31 cellular contexts compared by ENCODE assay signal in genomic region chr7:100578246-100579183, GRCh38. TPM values are rescaled to one million over a fixed set of nuclear protein-coding genes. Genes with fewer than 3 reads are reported as not detected.
DNase-seq lines count a peak whose midpoint lies in the region; ATAC-seq, FAIRE-seq and TF ChIP-seq lines count a peak whose summit lies in the region.
"Had no signal": no experiment of that assay in that cellular context is flagged by ENCODE, and none has a peak within 500 bp of the region (broad histone marks: within the 10 kb centered on the region; RNA-seq: fewer than 3 reads in every experiment).

No MANE protein-coding gene starts in this region.

- H3K36me3 ChIP-seq in astrocyte (ENCODE audit: insufficient read depth, low read length): peaks cover 18% of the 10 kb centered on the region
- H3K36me3 ChIP-seq in neural progenitor cell: no peaks in the 10 kb centered on the region
- H3K36me3 ChIP-seq in CD4-positive, alpha-beta memory T cell (ENCODE audit: insufficient read depth, low read length): peaks cover 78% of the 10 kb centered on the region

- H3K9me3 ChIP-seq in astrocyte (ENCODE audit: insufficient read depth, low read depth, low read length): no peaks in the 10 kb centered on the region
- H3K9me3 ChIP-seq in neural progenitor cell (ENCODE audit: low read depth): no peaks in the 10 kb centered on the region
- no peaks in the 10 kb centered on the region for H3K9me3 ChIP-seq in CD4-positive, alpha-beta memory T cell (ENCODE audit: control insufficient read depth in 1 of 2, low read length in 2 of 2)
- H3K9me3 ChIP-seq: colonic mucosa, testis, vagina had no signal

- no peak for FAIRE-seq in astrocyte (lab: Jason Lieb, UNC)
- FAIRE-seq: A204.1 had no signal

- H3F3A ChIP-seq in neural progenitor cell (ENCODE audit: low read depth): peaks cover under 1% of the 10 kb centered on the region

- H3K27ac Mint-ChIP-seq in activated naive CD8-positive, alpha-beta T cell: peak overlapping the region; percentile 16
- no peak overlapping the region for H3K27ac Mint-ChIP-seq in activated naive CD8-positive, alpha-beta T cell treated with anti-CD3 and anti-CD28 coated beads, Interleukin-2, amount 50 U/mL, for 24 hours
- peak overlapping the region; percentile 41 for H3K27ac Mint-ChIP-seq in astrocyte (ENCODE audit: unreplicated experiment)
- no peak overlapping the region for H3K27ac Mint-ChIP-seq in neural progenitor cell
- peak overlapping the region in 3 of 7 donors; percentile 47 to 66 (median 65) for H3K27ac Mint-ChIP-seq in CD4-positive, alpha-beta memory T cell
- no peak overlapping the region for H3K27ac Mint-ChIP-seq in glutamatergic neuron (ENCODE audit: unreplicated experiment)
- H3K27ac Mint-ChIP-seq: activated CD4-positive, alpha-beta memory T cell treated with anti-CD3 and anti-CD28 coated beads for 36 hours; immature natural killer cell; stimulated activated naive CD8-positive, alpha-beta T cell treated with anti-CD3 and anti-CD28 coated beads, Interleukin-15, Interleukin-2, amounts not matched to agents 100 ng/mL and 50 ng/mL, for 24 hours had no signal

- H3K9ac ChIP-seq in astrocyte (ENCODE audit: low read length) (no peak overlapping the region), neural progenitor cell (no peak overlapping the region)
- H3K9ac ChIP-seq: parathyroid adenoma had no signal

- CTCF ChIA-PET in CD4-positive, alpha-beta memory T cell (lab: Charles Lee; ENCODE audit: partially characterized antibody): interaction anchor here (0.6 to 1.5 kb wide), 5 partner anchors 10 to 112 kb away, joined by 3 to 5 read pairs (median 3); no protein-coding TSS in a partner anchor

- POLR2A ChIA-PET in CD4-positive, alpha-beta memory T cell (lab: Charles Lee; ENCODE audit: partially characterized antibody): interaction anchor here (0.8 to 2.9 kb wide), 8 partner anchors 7 to 452 kb away, joined by 3 to 20 read pairs (median 4); partner anchors contain the start of genes FBXO24, LRCH4, MBLAC1 and MOSPD3

- H4K20me1 ChIP-seq in astrocyte (ENCODE audit: insufficient read depth, low read length) (peaks cover 36% of the 10 kb centered on the region), neural progenitor cell (ENCODE audit: low read depth) (peaks cover 12% of the 10 kb centered on the region)

- no peak overlapping the region for H2AFZ ChIP-seq in astrocyte (ENCODE audit: low read depth, low read length)
- H2AFZ ChIP-seq in neural progenitor cell (replicated peaks): no peak overlapping the region
- H2AFZ ChIP-seq: parathyroid adenoma had no signal

- no peak overlapping the region for H3K4me3 Mint-ChIP-seq in activated naive CD8-positive, alpha-beta T cell
- no peak overlapping the region for H3K4me3 Mint-ChIP-seq in activated naive CD8-positive, alpha-beta T cell treated with anti-CD3 and anti-CD28 coated beads, Interleukin-2, amount 50 U/mL, for 24 hours
- H3K4me3 Mint-ChIP-seq in astrocyte (ENCODE audit: unreplicated experiment): peak overlapping the region; percentile 50
- H3K4me3 Mint-ChIP-seq in neural progenitor cell: peak overlapping the region; percentile 63
- no peak overlapping the region for H3K4me3 Mint-ChIP-seq in CD4-positive, alpha-beta memory T cell
- H3K4me3 Mint-ChIP-seq in glutamatergic neuron (ENCODE audit: unreplicated experiment): no peak overlapping the region
- H3K4me3 Mint-ChIP-seq: activated CD4-positive, alpha-beta memory T cell treated with anti-CD3 and anti-CD28 coated beads for 36 hours; CD14-positive monocyte; immature natural killer cell; stimulated activated naive CD8-positive, alpha-beta T cell treated with anti-CD3 and anti-CD28 coated beads, Interleukin-15, Interleukin-2, amounts not matched to agents 100 ng/mL and 50 ng/mL, for 24 hours had no signal

- H3K4me3 ChIP-seq in astrocyte (ENCODE audit: insufficient read depth, low read depth, low read length) (no peak overlapping the region), neural progenitor cell (no peak overlapping the region)
- no peak overlapping the region for H3K4me3 ChIP-seq in CD4-positive, alpha-beta memory T cell (ENCODE audit: low read length in 2 of 2)
- H3K4me3 ChIP-seq: colonic mucosa, testis, vagina had no signal

- no peaks in the 10 kb centered on the region for H3K9me3 Mint-ChIP-seq in activated naive CD8-positive, alpha-beta T cell (ENCODE audit: low read depth)
- no peaks in the 10 kb centered on the region for H3K9me3 Mint-ChIP-seq in activated naive CD8-positive, alpha-beta T cell treated with anti-CD3 and anti-CD28 coated beads, Interleukin-2, amount 50 U/mL, for 24 hours
- H3K9me3 Mint-ChIP-seq in astrocyte (ENCODE audit: unreplicated experiment) (no peaks in the 10 kb centered on the region), neural progenitor cell (no peaks in the 10 kb centered on the region), glutamatergic neuron (ENCODE audit: unreplicated experiment) (peaks cover 3% of the 10 kb centered on the region)
- no peaks in the 10 kb centered on the region for H3K9me3 Mint-ChIP-seq in CD4-positive, alpha-beta memory T cell
- H3K9me3 Mint-ChIP-seq: activated CD4-positive, alpha-beta memory T cell treated with anti-CD3 and anti-CD28 coated beads for 36 hours; immature natural killer cell; stimulated activated naive CD8-positive, alpha-beta T cell treated with anti-CD3 and anti-CD28 coated beads, Interleukin-15, Interleukin-2, amounts not matched to agents 100 ng/mL and 50 ng/mL, for 24 hours had no signal

- intact Hi-C loops in CD4-positive, alpha-beta memory T cell (cut with micrococcal nuclease): no loop called here

- peaks cover 7% of the 10 kb centered on the region for H3K4me1 ChIP-seq in astrocyte (ENCODE audit: insufficient read depth, low read length)
- H3K4me1 ChIP-seq in neural progenitor cell: peaks cover 2% of the 10 kb centered on the region
- H3K4me1 ChIP-seq in CD4-positive, alpha-beta memory T cell (ENCODE audit: insufficient read depth, low read length): peaks cover 31% of the 10 kb centered on the region

- H3K79me2 ChIP-seq in astrocyte (ENCODE audit: insufficient read depth, low read length) (peaks cover 29% of the 10 kb centered on the region), neural progenitor cell (ENCODE audit: low read depth) (no peaks in the 10 kb centered on the region)

- H3K27me3 ChIP-seq in astrocyte (ENCODE audit: insufficient read depth, low read length) (no peaks in the 10 kb centered on the region), neural progenitor cell (no peaks in the 10 kb centered on the region)
- H3K27me3 ChIP-seq in CD4-positive, alpha-beta memory T cell (ENCODE audit: insufficient read depth, low read length): no peaks in the 10 kb centered on the region
- H3K27me3 ChIP-seq: colonic mucosa, testis, vagina had no signal

- DNase-seq in activated naive CD8-positive, alpha-beta T cell treated with anti-CD3 and anti-CD28 coated beads, Interleukin-2, amount 50 U/mL, for 24 hours: no peak
- DNase-seq in astrocyte (ENCODE audit: low read depth) (no peak), neural progenitor cell (ENCODE audit: low spot score) (no peak), glutamatergic neuron (no peak)
- DNase-seq in CD4-positive, alpha-beta memory T cell: no peak
- DNase-seq: activated CD4-positive, alpha-beta memory T cell treated with anti-CD3 and anti-CD28 coated beads for 36 hours; activated CD4-positive, alpha-beta T cell treated with anti-CD3 and anti-CD28 coated beads for 1 hour; activated naive CD4-positive, alpha-beta T cell treated with anti-CD3 and anti-CD28 coated beads, Interleukin-2, amount 50 U/mL, for 16 hours; Calu3; colonic mucosa; DMS79; effector CD4-positive, alpha-beta T cell; GDM1; immature natural killer cell; Kasumi-1; left colon; mammary epithelial cell; NCI-H1436; NCI-H2081 treated with DMSO at 0.1 percent for 48 hours; NCI-H226; NCI-H69; PC-3; SHP77; stimulated activated CD4-positive, alpha-beta T cell treated with anti-CD3 and anti-CD28 coated beads, Interleukin-1b, Interleukin-23, amount 100 ng/mL, for 48 hours; testis had no signal

- peaks cover 21% of the 10 kb centered on the region for H3K4me1 Mint-ChIP-seq in activated naive CD8-positive, alpha-beta T cell (ENCODE audit: low read depth)
- peaks cover 15% of the 10 kb centered on the region for H3K4me1 Mint-ChIP-seq in activated naive CD8-positive, alpha-beta T cell treated with anti-CD3 and anti-CD28 coated beads, Interleukin-2, amount 50 U/mL, for 24 hours
- H3K4me1 Mint-ChIP-seq in astrocyte (ENCODE audit: low read depth, unreplicated experiment) (peaks cover 12% of the 10 kb centered on the region), neural progenitor cell (peaks cover 3% of the 10 kb centered on the region), glutamatergic neuron (ENCODE audit: low read depth, unreplicated experiment) (peaks cover 11% of the 10 kb centered on the region)
- H3K4me1 Mint-ChIP-seq in CD4-positive, alpha-beta memory T cell: peaks cover 0 to 11% (median 5%) of the 10 kb centered on the region in 4 donors

- peaks cover 2% of the 10 kb centered on the region for H3K36me3 Mint-ChIP-seq in activated naive CD8-positive, alpha-beta T cell
- peaks cover 9% of the 10 kb centered on the region for H3K36me3 Mint-ChIP-seq in activated naive CD8-positive, alpha-beta T cell treated with anti-CD3 and anti-CD28 coated beads, Interleukin-2, amount 50 U/mL, for 24 hours (ENCODE audit: low read depth)
- H3K36me3 Mint-ChIP-seq in astrocyte (ENCODE audit: low read depth, unreplicated experiment) (peaks cover 12% of the 10 kb centered on the region), neural progenitor cell (peaks cover 6% of the 10 kb centered on the region), glutamatergic neuron (ENCODE audit: unreplicated experiment) (no peaks in the 10 kb centered on the region)
- H3K36me3 Mint-ChIP-seq in CD4-positive, alpha-beta memory T cell: peaks cover 9 to 32% of the 10 kb centered on the region in 2 donors
- H3K36me3 Mint-ChIP-seq: immature natural killer cell had no signal

- H3K4me2 ChIP-seq in astrocyte (ENCODE audit: low read length): no peak overlapping the region
- H3K4me2 ChIP-seq in neural progenitor cell: no peak overlapping the region

- no peaks in the 10 kb centered on the region for H3K27me3 Mint-ChIP-seq in activated naive CD8-positive, alpha-beta T cell
- H3K27me3 Mint-ChIP-seq in activated naive CD8-positive, alpha-beta T cell treated with anti-CD3 and anti-CD28 coated beads, Interleukin-2, amount 50 U/mL, for 24 hours: no peaks in the 10 kb centered on the region
- H3K27me3 Mint-ChIP-seq in astrocyte (ENCODE audit: low read depth, unreplicated experiment) (no peaks in the 10 kb centered on the region), neural progenitor cell (ENCODE audit: insufficient read depth, low read depth) (peaks cover 3% of the 10 kb centered on the region), glutamatergic neuron (ENCODE audit: unreplicated experiment) (peaks cover 7% of the 10 kb centered on the region)
- no peaks in the 10 kb centered on the region for H3K27me3 Mint-ChIP-seq in CD4-positive, alpha-beta memory T cell
- H3K27me3 Mint-ChIP-seq: activated CD4-positive, alpha-beta memory T cell treated with anti-CD3 and anti-CD28 coated beads for 36 hours; stimulated activated naive CD8-positive, alpha-beta T cell treated with anti-CD3 and anti-CD28 coated beads, Interleukin-15, Interleukin-2, amounts not matched to agents 100 ng/mL and 50 ng/mL, for 24 hours had no signal

- TF ChIP-seq CTCF in astrocyte (IDR thresholded peaks at IDR 0.05; ENCODE audit: insufficient read depth, low read depth, low read length): no peak
- no peak for TF ChIP-seq CTCF in neural progenitor cell (IDR thresholded peaks at IDR 0.05)
- TF ChIP-seq CTCF in glutamatergic neuron (IDR thresholded peaks at IDR 0.05; ENCODE audit: partially characterized antibody, unreplicated experiment): no peak

- H3K27ac ChIP-seq in astrocyte (ENCODE audit: low read depth, low read length) (no peak overlapping the region), neural progenitor cell (no peak overlapping the region)
- no peak overlapping the region for H3K27ac ChIP-seq in CD4-positive, alpha-beta memory T cell (ENCODE audit: low read depth, low read length)
- H3K27ac ChIP-seq: colonic mucosa, parathyroid adenoma, testis, vagina had no signal

- no peak for ATAC-seq in activated naive CD8-positive, alpha-beta T cell treated with anti-CD3 and anti-CD28 coated beads, Interleukin-2, amount 50 U/mL, for 24 hours
- ATAC-seq: left colon, PC-3 had no signal

RNA-seq across cellular contexts. Expression of gene SAP25, which starts 4.8 kb away (rescaled TPM):
- total RNA-seq in astrocyte (1.4 and 1.9 TPM in 2 replicates), neural progenitor cell (ENCODE audit: low replicate concordance) (1.5 TPM in 1 of 2 replicates, not detected in the other), glutamatergic neuron (ENCODE audit: unreplicated experiment) (8.0 TPM)
- total RNA-seq in CD4-positive, alpha-beta memory T cell: 100 to 1,000 TPM; 119 to 126 TPM
- under 1 TPM in 1 of 2 donors, not detected in 1; 0.72 TPM for polyA plus RNA-seq in CD4-positive, alpha-beta memory T cell
- polyA plus RNA-seq: CD14-positive monocyte, immature natural killer cell had no signal

RNA-seq across cellular contexts. Expression of gene LRCH4, which starts 7.4 kb away (rescaled TPM):
- total RNA-seq in astrocyte (52.7 and 62.5 TPM in 2 replicates), neural progenitor cell (ENCODE audit: low replicate concordance) (4.5 and 55.9 TPM in 2 replicates), glutamatergic neuron (ENCODE audit: unreplicated experiment) (166 TPM)
- 100 to 1,000 TPM; 392 to 412 TPM for total RNA-seq in CD4-positive, alpha-beta memory T cell
- 100 to 1,000 TPM; 119 to 167 TPM for polyA plus RNA-seq in CD4-positive, alpha-beta memory T cell

RNA-seq across cellular contexts. Expression of gene FBXO24, which starts 7.6 kb away (rescaled TPM):
- total RNA-seq in astrocyte: 0.17 and 0.52 TPM in 2 replicates
- total RNA-seq in neural progenitor cell (ENCODE audit: low replicate concordance): 1.2 and 2.5 TPM in 2 replicates
- 1 to 10 TPM; 1.6 to 2.1 TPM for total RNA-seq in CD4-positive, alpha-beta memory T cell
- polyA plus RNA-seq in CD4-positive, alpha-beta memory T cell: under 1 TPM; 0.36 to 0.77 TPM
- 0.49 TPM for total RNA-seq in glutamatergic neuron (ENCODE audit: unreplicated experiment)

RNA-seq across cellular contexts. Expression of gene PCOLCE, which starts 23.6 kb away (rescaled TPM):
- total RNA-seq in astrocyte: 10.8 and 15.5 TPM in 2 replicates
- 6.6 and 8.5 TPM in 2 replicates for total RNA-seq in neural progenitor cell (ENCODE audit: low replicate concordance)
- total RNA-seq in CD4-positive, alpha-beta memory T cell: 10 to 100 TPM in 1 of 2 experiments, 1 to 10 TPM in 1; 7.2 to 10.6 TPM
- 1 to 10 TPM; 1.3 to 1.6 TPM for polyA plus RNA-seq in CD4-positive, alpha-beta memory T cell
- 33.9 TPM for total RNA-seq in glutamatergic neuron (ENCODE audit: unreplicated experiment)

RNA-seq across cellular contexts. Expression of gene MOSPD3, which starts 33.8 kb away (rescaled TPM):
- total RNA-seq in astrocyte (18.8 and 20.2 TPM in 2 replicates), neural progenitor cell (ENCODE audit: low replicate concordance) (3.0 and 11.5 TPM in 2 replicates), glutamatergic neuron (ENCODE audit: unreplicated experiment) (37.1 TPM)
- 10 to 100 TPM; 13.4 to 15.6 TPM for total RNA-seq in CD4-positive, alpha-beta memory T cell
- 10 to 100 TPM; 24.6 to 32.1 TPM for polyA plus RNA-seq in CD4-positive, alpha-beta memory T cell

Comparison
In these comparisons a context has a peak if more than half of its experiments do, and no peak if none do; other contexts are left out.
1. H3K27ac Mint-ChIP-seq: peak in activated naive CD8-positive, alpha-beta T cell (single experiment) and astrocyte (single experiment); none in activated naive CD8-positive, alpha-beta T cell treated with anti-CD3 and anti-CD28 coated beads, Interleukin-2, amount 50 U/mL, for 24 hours (single experiment), neural progenitor cell (single experiment) and glutamatergic neuron (single experiment).
2. H3K4me3 Mint-ChIP-seq: peak in astrocyte (single experiment) and neural progenitor cell (single experiment); none in activated naive CD8-positive, alpha-beta T cell (single experiment), activated naive CD8-positive, alpha-beta T cell treated with anti-CD3 and anti-CD28 coated beads, Interleukin-2, amount 50 U/mL, for 24 hours (single experiment), CD4-positive, alpha-beta memory T cell (0 of 8) and glutamatergic neuron (single experiment).
3. RNA of gene SAP25, which starts 4.8 kb away (total RNA-seq): 119 to 126 TPM in CD4-positive, alpha-beta memory T cell; 8.0 TPM in glutamatergic neuron (single experiment), 1.4 to 1.9 TPM in astrocyte and 1.5 TPM in neural progenitor cell; every median in the first group is over 10 times any median in the second.